17 cellular contexts compared by ENCODE assay signal in the genomic region with DNA sequence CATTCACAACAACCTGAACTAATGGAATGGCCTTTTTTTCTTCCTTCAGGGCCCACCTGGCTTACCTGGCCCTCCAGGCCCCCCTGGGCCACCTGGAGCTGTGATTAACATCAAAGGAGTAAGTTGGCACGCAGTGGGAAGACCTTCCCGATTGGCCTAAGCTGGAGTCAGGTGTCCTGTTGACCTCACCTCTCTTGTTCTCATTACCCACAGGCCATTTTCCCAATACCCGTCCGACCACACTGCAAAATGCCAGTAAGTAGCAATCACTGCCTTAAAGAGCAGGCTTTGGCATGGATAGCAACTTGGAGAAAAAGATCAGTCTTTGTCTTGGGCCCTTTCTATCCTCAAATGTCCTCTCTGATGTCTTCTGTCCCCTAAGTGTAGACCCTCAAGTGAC. TPM values are rescaled to one million over a fixed set of nuclear protein-coding genes. Genes with fewer than 3 reads are reported as not detected.
DNase-seq lines count a peak whose midpoint lies in the region; ATAC-seq and TF ChIP-seq lines count a peak whose summit lies in the region.
"Had no signal": no experiment of that assay in that cellular context is flagged by ENCODE, and none has a peak within 500 bp of the region (broad histone marks: within the 10 kb centered on the region; RNA-seq: fewer than 3 reads in every experiment).

No MANE protein-coding gene starts in this region.

- H3F3A ChIP-seq in smooth muscle cell (ENCODE audit: low read depth) = peaks cover 12% of the 10 kb centered on the region

- H3K79me1 ChIP-seq in mesenchymal stem cell (replicated peaks; ENCODE audit: low read length, poor library complexity, severe bottlenecking) = no peaks in the 10 kb centered on the region

- no peak for DNase-seq in activated CD4-positive, alpha-beta T cell treated with anti-CD3 and anti-CD28 coated beads, Interleukin-2, amount 10 ng/mL, durations not matched to agents 7 days and 5 days
- DNase-seq in activated CD4-positive, alpha-beta T cell treated with anti-CD3 and anti-CD28 coated beads, Interleukin-2, amount 50 U/mL, for 4 hours = no peak
- DNase-seq in SJCRH30 = no peak
- DNase-seq in mesenchymal stem cell = no peak
- no peak for DNase-seq in smooth muscle cell (lab: John Stamatoyannopoulos, UW; ENCODE audit: unreplicated experiment)
- DNase-seq in NOMO-1 (lab: John Stamatoyannopoulos, UW; ENCODE audit: unreplicated experiment in 2 of 2) = no peak
- DNase-seq in adrenal gland = no peak
- DNase-seq in left lobe of liver (ENCODE audit: low spot score) = no peak
- DNase-seq: DND-41, GDM1, NCI-H1417 treated with DMSO at 0.1 percent for 48 hours, NCI-H1930, NCI-H526 treated with DMSO at 0.1 percent for 48 hours, Right ventricle myocardium superior had no signal

- H3K36me3 ChIP-seq in SJCRH30 (no peaks in the 10 kb centered on the region), mesenchymal stem cell (ENCODE audit: control insufficient read depth in 1 of 2, insufficient read depth in 2 of 2, low read depth in 1 of 2, low read length in 2 of 2) (peaks cover 0 to 16% of the 10 kb centered on the region in 2 experiments), smooth muscle cell (ENCODE audit: low read depth) (peaks cover 4% of the 10 kb centered on the region), adrenal gland (replicated peaks in 1 of 2) (peaks cover 0 to 35% of the 10 kb centered on the region in 2 donors)
- H3K36me3 ChIP-seq: HAP-1 had no signal

- no peak for TF ChIP-seq CTCF in smooth muscle cell (IDR thresholded peaks at IDR 0.05; ENCODE audit: borderline replicate concordance, insufficient read depth, poor library complexity, severe bottlenecking)
- no peak for TF ChIP-seq CTCF in adrenal gland (IDR thresholded peaks at IDR 0.05)

- intact Hi-C loops in adrenal gland (cut with DNase I) = no loop called here

- H3K27me3 Mint-ChIP-seq in activated CD4-positive, alpha-beta T cell treated with anti-CD3 and anti-CD28 coated beads, Interleukin-2, amount 10 ng/mL, durations not matched to agents 7 days and 5 days = no peaks in the 10 kb centered on the region

- peak overlapping the region in 1 of 2 experiments; percentile 12 for H2BK12ac ChIP-seq in mesenchymal stem cell (ENCODE audit: low read length in 2 of 2)

- H2AFZ ChIP-seq in mesenchymal stem cell (ENCODE audit: low read depth, low read length) (no peak overlapping the region), smooth muscle cell (ENCODE audit: low read depth) (no peak overlapping the region)

- no peaks in the 10 kb centered on the region for H3K9me3 ChIP-seq in SJCRH30 (replicated peaks)
- H3K9me3 ChIP-seq in mesenchymal stem cell (ENCODE audit: control insufficient read depth, low read length) = peaks cover 9% of the 10 kb centered on the region
- no peaks in the 10 kb centered on the region for H3K9me3 ChIP-seq in smooth muscle cell (replicated peaks; ENCODE audit: low read depth)
- no peaks in the 10 kb centered on the region for H3K9me3 ChIP-seq in adrenal gland (replicated peaks in 1 of 3)
- H3K9me3 ChIP-seq: HAP-1 had no signal

- H3K9ac ChIP-seq in mesenchymal stem cell (ENCODE audit: low read length) (no peak overlapping the region), smooth muscle cell (ENCODE audit: low read depth) (no peak overlapping the region)
- H3K9ac ChIP-seq: KMS-11 had no signal

- peak overlapping the region; percentile 5 to 23 for H3K18ac ChIP-seq in mesenchymal stem cell (ENCODE audit: low read depth in 1 of 2, low read length in 2 of 2)

- H3K4me3 Mint-ChIP-seq in activated CD4-positive, alpha-beta T cell treated with anti-CD3 and anti-CD28 coated beads, Interleukin-2, amount 10 ng/mL, durations not matched to agents 7 days and 5 days = no peak overlapping the region

- no peak overlapping the region for H2BK15ac ChIP-seq in mesenchymal stem cell (ENCODE audit: low read depth, poor library complexity, severe bottlenecking)

- H4K20me1 ChIP-seq in smooth muscle cell (ENCODE audit: low read depth) = no peaks in the 10 kb centered on the region

- H2BK5ac ChIP-seq in mesenchymal stem cell (ENCODE audit: low read depth, low read length, poor library complexity, severe bottlenecking) = no peak overlapping the region

- H3K27ac ChIP-seq in SJCRH30 (peak overlapping the region; percentile 74), mesenchymal stem cell (ENCODE audit: low read length, poor library complexity, severe bottlenecking) (no peak overlapping the region), smooth muscle cell (ENCODE audit: low read depth) (peak overlapping the region; percentile 50), adrenal gland (peak overlapping the region in 2 of 5 donors; percentile 53 to 69)
- H3K27ac ChIP-seq: 22Rv1, KMS-11 had no signal

- no peak overlapping the region for H3K14ac ChIP-seq in mesenchymal stem cell (ENCODE audit: low read length in 2 of 2)

- H3K27me3 ChIP-seq in SJCRH30 (no peaks in the 10 kb centered on the region), mesenchymal stem cell (ENCODE audit: control insufficient read depth in 1 of 2, insufficient read depth in 1 of 2, low read length in 2 of 2) (no peaks in the 10 kb centered on the region), smooth muscle cell (ENCODE audit: low read depth) (no peaks in the 10 kb centered on the region), adrenal gland (no peaks in the 10 kb centered on the region)

- H2AK5ac ChIP-seq in mesenchymal stem cell (ENCODE audit: low read length, severe bottlenecking) = no peak overlapping the region

- H3K79me2 ChIP-seq in smooth muscle cell (ENCODE audit: low read depth) = no peaks in the 10 kb centered on the region

- POLR2A ChIA-PET in activated CD4-positive, alpha-beta T cell treated with anti-CD3 and anti-CD28 coated beads, Interleukin-2, amount 10 ng/mL, durations not matched to agents 7 days and 5 days (lab: Charles Lee) = no interaction called here

- no peak overlapping the region for H4K8ac ChIP-seq in mesenchymal stem cell (ENCODE audit: low read length)

- no peak overlapping the region for H4K91ac ChIP-seq in mesenchymal stem cell (ENCODE audit: low read length)

- H3K4me3 ChIP-seq in SJCRH30 = no peak overlapping the region
- H3K4me3 ChIP-seq in mesenchymal stem cell (ENCODE audit: insufficient read depth in 1 of 2, low read depth in 1 of 2, low read length in 2 of 2) = no peak overlapping the region
- H3K4me3 ChIP-seq in smooth muscle cell = no peak overlapping the region
- no peak overlapping the region for H3K4me3 ChIP-seq in adrenal gland
- H3K4me3 ChIP-seq: HAP-1 had no signal

- H3K9me3 Mint-ChIP-seq in activated CD4-positive, alpha-beta T cell treated with anti-CD3 and anti-CD28 coated beads, Interleukin-2, amount 10 ng/mL, durations not matched to agents 7 days and 5 days = peaks cover 10% of the 10 kb centered on the region

- 75% methylated on average over 4 of the region's 4 CpGs for WGBS in mesenchymal stem cell
- 91% methylated on average over 4 of the region's 4 CpGs for WGBS in smooth muscle cell (ENCODE audit: low lambda C conversion rate)
- 57 to 68% (median 64%) methylated on average over 4 of the region's 4 CpGs for WGBS in adrenal gland, 4 donors

- H3K36me3 Mint-ChIP-seq in activated CD4-positive, alpha-beta T cell treated with anti-CD3 and anti-CD28 coated beads, Interleukin-2, amount 10 ng/mL, durations not matched to agents 7 days and 5 days (ENCODE audit: low read depth) = peaks cover 7% of the 10 kb centered on the region

- H3K27ac Mint-ChIP-seq in activated CD4-positive, alpha-beta T cell treated with anti-CD3 and anti-CD28 coated beads, Interleukin-2, amount 10 ng/mL, durations not matched to agents 7 days and 5 days = peak overlapping the region; percentile 34

- CTCF ChIA-PET in activated CD4-positive, alpha-beta T cell treated with anti-CD3 and anti-CD28 coated beads, Interleukin-2, amount 10 ng/mL, durations not matched to agents 7 days and 5 days (lab: Charles Lee) = interaction anchor here (0.9 to 1.8 kb wide), 7 partner anchors 9 to 36 kb away, joined by 3 to 13 read pairs (median 4); no protein-coding TSS in a partner anchor

- no peak for TF ChIP-seq POLR2A in adrenal gland (IDR thresholded peaks at IDR 0.05)

- H3K4ac ChIP-seq in mesenchymal stem cell (ENCODE audit: low read depth in 1 of 2, low read length in 2 of 2) = peak overlapping the region in 1 of 2 experiments; percentile 25

- no peak overlapping the region for H3K23ac ChIP-seq in mesenchymal stem cell (ENCODE audit: low read length in 2 of 2)

- no peak overlapping the region for H2BK120ac ChIP-seq in mesenchymal stem cell (ENCODE audit: low read depth, low read length)

- peaks cover 39% of the 10 kb centered on the region for H3K4me1 Mint-ChIP-seq in activated CD4-positive, alpha-beta T cell treated with anti-CD3 and anti-CD28 coated beads, Interleukin-2, amount 10 ng/mL, durations not matched to agents 7 days and 5 days

- H3K4me1 ChIP-seq in SJCRH30 = peaks cover 48% of the 10 kb centered on the region
- H3K4me1 ChIP-seq in mesenchymal stem cell (ENCODE audit: control insufficient read depth, insufficient read depth, low read depth, low read length) = peaks cover 5% of the 10 kb centered on the region
- H3K4me1 ChIP-seq in smooth muscle cell (ENCODE audit: low read depth) = no peaks in the 10 kb centered on the region
- H3K4me1 ChIP-seq in adrenal gland (replicated peaks in 1 of 2) = peaks cover 0 to 32% of the 10 kb centered on the region in 2 donors
- H3K4me1 ChIP-seq: HAP-1 had no signal

- ATAC-seq in left lobe of liver = no peak

- H3K4me2 ChIP-seq in mesenchymal stem cell (ENCODE audit: low read length, poor library complexity, severe bottlenecking) (no peak overlapping the region), smooth muscle cell (no peak overlapping the region)
- H3K4me2 ChIP-seq: KMS-11 had no signal

RNA-seq across cellular contexts. Expression of a gene that starts 55.3 kb away (rescaled TPM):
- 10 to 100 TPM; 60.7 to 71.2 TPM for total RNA-seq in activated CD4-positive, alpha-beta T cell treated with anti-CD3 and anti-CD28 coated beads, Interleukin-2, amount 10 ng/mL, durations not matched to agents 7 days and 5 days
- 85.0 and 97.4 TPM in 2 replicates for total RNA-seq in SJCRH30 (2014; rRNA removed; shearing (Covaris generic))
- 55.8 TPM for polyA plus RNA-seq in mesenchymal stem cell (2013, experiment 1 of 2)
- 57.6 TPM for polyA plus RNA-seq in mesenchymal stem cell (2013, experiment 2 of 2)
- 240 and 267 TPM in 2 replicates for total RNA-seq in smooth muscle cell
- polyA plus RNA-seq in smooth muscle cell = 77.0 and 87.8 TPM in 2 replicates
- 10 to 100 TPM in 7 of 8 donors, 1 to 10 TPM in 1; 7.7 to 38.5 (median 27.3) TPM for total RNA-seq in adrenal gland
- polyA plus RNA-seq in adrenal gland = 10 to 100 TPM in 1 of 3 donors, 1 to 10 TPM in 2; 5.5 to 14.2 (median 8.5) TPM
- total RNA-seq in left lobe of liver = 13.5 TPM
